Comparison of ENCODE assay signal across 1 cellular context in the genomic region with DNA sequence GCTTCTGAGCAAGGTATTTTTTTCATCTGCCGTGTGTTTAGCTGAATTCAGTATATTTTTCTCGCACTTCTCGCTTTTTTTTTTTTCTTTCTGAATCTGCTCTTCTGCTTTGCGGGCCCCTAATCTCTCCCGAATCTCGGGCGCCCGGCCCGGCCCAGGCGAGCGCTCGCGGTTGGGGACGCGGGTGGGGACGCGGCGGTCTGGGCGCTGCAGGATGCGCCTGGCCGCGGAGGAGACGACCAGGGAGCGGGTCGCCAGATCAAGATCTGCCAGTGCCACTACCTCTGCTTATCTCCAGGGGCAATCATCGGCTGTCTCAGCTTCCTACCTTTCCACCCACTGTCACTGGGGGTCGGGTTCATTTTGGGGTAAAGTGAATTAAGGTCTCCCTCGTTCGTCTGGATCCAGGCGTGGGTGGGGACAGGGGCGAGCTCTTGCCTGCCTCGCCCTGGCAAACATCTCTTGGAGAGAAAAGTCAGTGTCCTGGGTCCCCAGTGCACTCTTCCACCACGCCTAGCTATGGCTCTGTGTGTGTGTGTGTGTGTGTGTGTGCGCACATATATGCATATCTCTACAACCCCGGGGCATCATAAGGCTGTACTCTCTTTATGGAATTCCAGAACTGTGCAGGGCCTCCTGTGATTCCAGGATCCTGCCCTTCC.
TF ChIP-seq lines count a peak whose summit lies in the region.

No MANE protein-coding gene starts in this region.

TF ChIP-seq in SK-N-SH, 30 proteins besides CTCF, POLR2A, EP300 and RAD21 (continued from another document):
- TF ChIP-seq SIN3A (IDR thresholded peaks at IDR 0.05; ENCODE audit: borderline replicate concordance, low read depth, low read length) (no peak), GABPA (IDR thresholded peaks at IDR 0.05; ENCODE audit: low read depth) (no peak), POLR2AphosphoS5 (IDR thresholded peaks at IDR 0.05; ENCODE audit: low read depth, low read length) (no peak), TCF12 (IDR thresholded peaks at IDR 0.05) (no peak), CHD2 (IDR thresholded peaks at IDR 0.05; ENCODE audit: low read length, partially characterized antibody) (no peak), NRF1 (IDR thresholded peaks at IDR 0.05; ENCODE audit: low read depth, low read length) (no peak), SMC3 (IDR thresholded peaks at IDR 0.05; ENCODE audit: low read depth, low read length) (no peak), GATA2 (CRISPR knock-in tag; IDR thresholded peaks at IDR 0.05) (no peak), EZH2phosphoT487 (IDR thresholded peaks at IDR 0.05; ENCODE audit: borderline replicate concordance, low read depth) (no peak), YY1 (IDR thresholded peaks at IDR 0.05; ENCODE audit: low read depth) (no peak), TEAD4 (IDR thresholded peaks at IDR 0.05; ENCODE audit: borderline replicate concordance, insufficient read depth) (no peak), RFX5 (IDR thresholded peaks at IDR 0.05; ENCODE audit: low read length) (no peak), MXI1 (IDR thresholded peaks at IDR 0.05; ENCODE audit: low read depth, low read length) (no peak), JUND (IDR thresholded peaks at IDR 0.05) (no peak)
- TF ChIP-seq, protein P1, sequence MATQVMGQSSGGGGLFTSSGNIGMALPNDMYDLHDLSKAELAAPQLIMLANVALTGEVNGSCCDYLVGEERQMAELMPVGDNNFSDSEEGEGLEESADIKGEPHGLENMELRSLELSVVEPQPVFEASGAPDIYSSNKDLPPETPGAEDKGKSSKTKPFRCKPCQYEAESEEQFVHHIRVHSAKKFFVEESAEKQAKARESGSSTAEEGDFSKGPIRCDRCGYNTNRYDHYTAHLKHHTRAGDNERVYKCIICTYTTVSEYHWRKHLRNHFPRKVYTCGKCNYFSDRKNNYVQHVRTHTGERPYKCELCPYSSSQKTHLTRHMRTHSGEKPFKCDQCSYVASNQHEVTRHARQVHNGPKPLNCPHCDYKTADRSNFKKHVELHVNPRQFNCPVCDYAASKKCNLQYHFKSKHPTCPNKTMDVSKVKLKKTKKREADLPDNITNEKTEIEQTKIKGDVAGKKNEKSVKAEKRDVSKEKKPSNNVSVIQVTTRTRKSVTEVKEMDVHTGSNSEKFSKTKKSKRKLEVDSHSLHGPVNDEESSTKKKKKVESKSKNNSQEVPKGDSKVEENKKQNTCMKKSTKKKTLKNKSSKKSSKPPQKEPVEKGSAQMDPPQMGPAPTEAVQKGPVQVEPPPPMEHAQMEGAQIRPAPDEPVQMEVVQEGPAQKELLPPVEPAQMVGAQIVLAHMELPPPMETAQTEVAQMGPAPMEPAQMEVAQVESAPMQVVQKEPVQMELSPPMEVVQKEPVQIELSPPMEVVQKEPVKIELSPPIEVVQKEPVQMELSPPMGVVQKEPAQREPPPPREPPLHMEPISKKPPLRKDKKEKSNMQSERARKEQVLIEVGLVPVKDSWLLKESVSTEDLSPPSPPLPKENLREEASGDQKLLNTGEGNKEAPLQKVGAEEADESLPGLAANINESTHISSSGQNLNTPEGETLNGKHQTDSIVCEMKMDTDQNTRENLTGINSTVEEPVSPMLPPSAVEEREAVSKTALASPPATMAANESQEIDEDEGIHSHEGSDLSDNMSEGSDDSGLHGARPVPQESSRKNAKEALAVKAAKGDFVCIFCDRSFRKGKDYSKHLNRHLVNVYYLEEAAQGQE (IDR thresholded peaks at IDR 0.05; ENCODE audit: low read depth, low read length): no peak
